1 cellular context compared by ENCODE assay signal in the genomic region with DNA sequence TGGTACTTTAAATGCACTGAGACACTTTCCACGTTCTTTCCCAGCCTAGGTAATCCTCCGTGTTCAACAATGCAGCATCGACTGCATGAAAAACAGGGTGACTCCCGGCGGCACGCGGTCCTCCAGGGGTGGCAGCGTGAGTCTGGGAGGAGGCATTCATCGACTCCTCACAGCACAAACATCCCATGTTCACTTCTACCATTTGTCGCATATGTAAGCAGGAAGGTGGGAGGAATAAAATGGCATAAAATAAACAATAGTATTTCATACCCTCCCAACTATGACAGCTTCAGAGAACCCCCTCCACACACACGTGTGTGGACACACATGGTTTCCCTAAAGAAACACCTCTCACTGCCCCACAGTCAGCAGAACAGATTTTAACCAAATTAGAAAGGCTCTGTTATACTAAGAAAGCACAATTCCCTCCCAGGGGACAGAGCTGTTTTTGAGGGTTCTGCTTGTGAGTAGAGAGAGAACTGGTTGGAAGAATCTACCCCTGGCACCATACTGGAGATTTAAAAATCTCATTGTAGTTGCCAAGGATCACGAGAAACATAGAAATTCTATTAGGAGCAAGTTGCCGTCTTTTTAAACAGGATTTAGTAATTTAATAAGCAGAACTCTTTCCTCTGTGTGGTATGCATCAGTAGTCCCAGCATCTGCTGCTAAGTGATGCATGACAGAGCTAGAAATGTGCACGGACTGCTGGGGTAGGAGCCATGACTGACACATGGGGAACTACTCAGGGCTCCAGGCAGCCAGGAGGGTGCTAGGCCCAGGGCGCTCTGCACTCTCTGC.
A peak's percentile ranks its signal among the peaks of the same experiment; 100 is the strongest.
TF ChIP-seq lines count a peak whose summit lies in the region.

No MANE protein-coding gene starts in this region.

TF ChIP-seq in GM12878, 131 proteins besides CTCF, POLR2A, EP300 and RAD21:
- TF ChIP-seq MEF2B (IDR thresholded peaks at IDR 0.05; ENCODE audit: partially characterized antibody, poor library complexity, severe bottlenecking) (peak; percentile 89), IRF4 (IDR thresholded peaks at IDR 0.05; ENCODE audit: low read depth, low read length) (0 out of 2 replicates have a peak, but pooled peaks have one; percentile 9), PML (IDR thresholded peaks at IDR 0.05; ENCODE audit: low read length) (0 out of 2 replicates have a peak, but pooled peaks have one; percentile 37), IKZF1 (conservative IDR thresholded peaks at IDR 0.05) (peak; percentile 56), HDGF (IDR thresholded peaks at IDR 0.05) (no peak), GATAD2B (conservative IDR thresholded peaks at IDR 0.05; ENCODE audit: low read depth) (no peak), NFIC (IDR thresholded peaks at IDR 0.05; ENCODE audit: low read depth, low read length) (peak; percentile 51), RUNX3 (IDR thresholded peaks at IDR 0.05; ENCODE audit: low read length) (peak; percentile 35), ZNF622 (IDR thresholded peaks at IDR 0.05) (no peak), PAX5 (IDR thresholded peaks at IDR 0.05; ENCODE audit: borderline replicate concordance, low read depth, low read length) (peak; percentile 97), BHLHE40 (IDR thresholded peaks at IDR 0.05; ENCODE audit: borderline replicate concordance in 1 of 2, low read depth in 2 of 2, low read length in 1 of 2) (peak; percentile 46 to 67; a peak in 3 of 4 replicates), MTA3 (IDR thresholded peaks at IDR 0.05; ENCODE audit: borderline replicate concordance, low read length) (0 out of 2 replicates have a peak, but pooled peaks have one; percentile 60), FOXK2 (IDR thresholded peaks at IDR 0.05) (no peak), ATF7 (IDR thresholded peaks at IDR 0.05; ENCODE audit: low read depth) (0 out of 2 replicates have a peak, but pooled peaks have one; percentile 18), POU2F2 (IDR thresholded peaks at IDR 0.05; ENCODE audit: borderline replicate concordance, low read depth, low read length) (no peak), ZNF24 (IDR thresholded peaks at IDR 0.05) (no peak), HDAC2 (IDR thresholded peaks at IDR 0.05) (no peak), YY1 (IDR thresholded peaks at IDR 0.05; ENCODE audit: low read depth, low read length) (peak; percentile 75), CREB1 (IDR thresholded peaks at IDR 0.05; ENCODE audit: low read depth) (no peak), HCFC1 (IDR thresholded peaks at IDR 0.05; ENCODE audit: low read length) (no peak), NFXL1 (IDR thresholded peaks at IDR 0.05; ENCODE audit: borderline replicate concordance) (no peak), SP1 (IDR thresholded peaks at IDR 0.05; ENCODE audit: low read depth, low read length) (peak; percentile 12), RFX5 (IDR thresholded peaks at IDR 0.05; ENCODE audit: low read depth, low read length) (no peak), EED (IDR thresholded peaks at IDR 0.05; ENCODE audit: low read depth) (0 out of 2 replicates have a peak, but pooled peaks have one; percentile 5), TCF7 (IDR thresholded peaks at IDR 0.05; ENCODE audit: borderline replicate concordance) (no peak), CBX5 (IDR thresholded peaks at IDR 0.05; ENCODE audit: low read depth) (peak; percentile 40; the same call in 1 of the 2 replicates), MYB (IDR thresholded peaks at IDR 0.05; ENCODE audit: borderline replicate concordance, low read depth, low read length) (no peak), IKZF2 (IDR thresholded peaks at IDR 0.05) (peak in 1 of 2 experiments; percentile 68; a peak in 3 of 4 replicates), NFYA (IDR thresholded peaks at IDR 0.05; ENCODE audit: borderline replicate concordance, low read depth, low read length) (no peak), BMI1 (IDR thresholded peaks at IDR 0.05; ENCODE audit: borderline replicate concordance) (no peak), SUZ12 (IDR thresholded peaks at IDR 0.05; ENCODE audit: unreplicated experiment) (no peak), PAX8 (IDR thresholded peaks at IDR 0.05) (no peak; the same call in 1 of the 2 replicates)
- TF ChIP-seq, protein P1, sequence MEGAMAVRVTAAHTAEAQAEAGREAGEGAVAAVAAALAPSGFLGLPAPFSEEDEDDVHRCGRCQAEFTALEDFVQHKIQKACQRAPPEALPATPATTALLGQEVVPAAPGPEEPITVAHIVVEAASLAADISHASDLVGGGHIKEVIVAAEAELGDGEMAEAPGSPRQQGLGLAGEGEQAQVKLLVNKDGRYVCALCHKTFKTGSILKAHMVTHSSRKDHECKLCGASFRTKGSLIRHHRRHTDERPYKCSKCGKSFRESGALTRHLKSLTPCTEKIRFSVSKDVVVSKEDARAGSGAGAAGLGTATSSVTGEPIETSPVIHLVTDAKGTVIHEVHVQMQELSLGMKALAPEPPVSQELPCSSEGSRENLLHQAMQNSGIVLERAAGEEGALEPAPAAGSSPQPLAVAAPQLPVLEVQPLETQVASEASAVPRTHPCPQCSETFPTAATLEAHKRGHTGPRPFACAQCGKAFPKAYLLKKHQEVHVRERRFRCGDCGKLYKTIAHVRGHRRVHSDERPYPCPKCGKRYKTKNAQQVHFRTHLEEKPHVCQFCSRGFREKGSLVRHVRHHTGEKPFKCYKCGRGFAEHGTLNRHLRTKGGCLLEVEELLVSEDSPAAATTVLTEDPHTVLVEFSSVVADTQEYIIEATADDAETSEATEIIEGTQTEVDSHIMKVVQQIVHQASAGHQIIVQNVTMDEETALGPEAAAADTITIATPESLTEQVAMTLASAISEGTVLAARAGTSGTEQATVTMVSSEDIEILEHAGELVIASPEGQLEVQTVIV (IDR thresholded peaks at IDR 0.05; ENCODE audit: borderline replicate concordance, partially characterized antibody) = no peak
- TF ChIP-seq, protein P2, sequence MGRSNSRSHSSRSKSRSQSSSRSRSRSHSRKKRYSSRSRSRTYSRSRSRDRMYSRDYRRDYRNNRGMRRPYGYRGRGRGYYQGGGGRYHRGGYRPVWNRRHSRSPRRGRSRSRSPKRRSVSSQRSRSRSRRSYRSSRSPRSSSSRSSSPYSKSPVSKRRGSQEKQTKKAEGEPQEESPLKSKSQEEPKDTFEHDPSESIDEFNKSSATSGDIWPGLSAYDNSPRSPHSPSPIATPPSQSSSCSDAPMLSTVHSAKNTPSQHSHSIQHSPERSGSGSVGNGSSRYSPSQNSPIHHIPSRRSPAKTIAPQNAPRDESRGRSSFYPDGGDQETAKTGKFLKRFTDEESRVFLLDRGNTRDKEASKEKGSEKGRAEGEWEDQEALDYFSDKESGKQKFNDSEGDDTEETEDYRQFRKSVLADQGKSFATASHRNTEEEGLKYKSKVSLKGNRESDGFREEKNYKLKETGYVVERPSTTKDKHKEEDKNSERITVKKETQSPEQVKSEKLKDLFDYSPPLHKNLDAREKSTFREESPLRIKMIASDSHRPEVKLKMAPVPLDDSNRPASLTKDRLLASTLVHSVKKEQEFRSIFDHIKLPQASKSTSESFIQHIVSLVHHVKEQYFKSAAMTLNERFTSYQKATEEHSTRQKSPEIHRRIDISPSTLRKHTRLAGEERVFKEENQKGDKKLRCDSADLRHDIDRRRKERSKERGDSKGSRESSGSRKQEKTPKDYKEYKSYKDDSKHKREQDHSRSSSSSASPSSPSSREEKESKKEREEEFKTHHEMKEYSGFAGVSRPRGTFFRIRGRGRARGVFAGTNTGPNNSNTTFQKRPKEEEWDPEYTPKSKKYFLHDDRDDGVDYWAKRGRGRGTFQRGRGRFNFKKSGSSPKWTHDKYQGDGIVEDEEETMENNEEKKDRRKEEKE (IDR thresholded peaks at IDR 0.05) = no peak
- TF ChIP-seq, protein P3, sequence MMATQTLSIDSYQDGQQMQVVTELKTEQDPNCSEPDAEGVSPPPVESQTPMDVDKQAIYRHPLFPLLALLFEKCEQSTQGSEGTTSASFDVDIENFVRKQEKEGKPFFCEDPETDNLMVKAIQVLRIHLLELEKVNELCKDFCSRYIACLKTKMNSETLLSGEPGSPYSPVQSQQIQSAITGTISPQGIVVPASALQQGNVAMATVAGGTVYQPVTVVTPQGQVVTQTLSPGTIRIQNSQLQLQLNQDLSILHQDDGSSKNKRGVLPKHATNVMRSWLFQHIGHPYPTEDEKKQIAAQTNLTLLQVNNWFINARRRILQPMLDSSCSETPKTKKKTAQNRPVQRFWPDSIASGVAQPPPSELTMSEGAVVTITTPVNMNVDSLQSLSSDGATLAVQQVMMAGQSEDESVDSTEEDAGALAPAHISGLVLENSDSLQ (IDR thresholded peaks at IDR 0.05) = peak; percentile 92
- TF ChIP-seq, protein P4, sequence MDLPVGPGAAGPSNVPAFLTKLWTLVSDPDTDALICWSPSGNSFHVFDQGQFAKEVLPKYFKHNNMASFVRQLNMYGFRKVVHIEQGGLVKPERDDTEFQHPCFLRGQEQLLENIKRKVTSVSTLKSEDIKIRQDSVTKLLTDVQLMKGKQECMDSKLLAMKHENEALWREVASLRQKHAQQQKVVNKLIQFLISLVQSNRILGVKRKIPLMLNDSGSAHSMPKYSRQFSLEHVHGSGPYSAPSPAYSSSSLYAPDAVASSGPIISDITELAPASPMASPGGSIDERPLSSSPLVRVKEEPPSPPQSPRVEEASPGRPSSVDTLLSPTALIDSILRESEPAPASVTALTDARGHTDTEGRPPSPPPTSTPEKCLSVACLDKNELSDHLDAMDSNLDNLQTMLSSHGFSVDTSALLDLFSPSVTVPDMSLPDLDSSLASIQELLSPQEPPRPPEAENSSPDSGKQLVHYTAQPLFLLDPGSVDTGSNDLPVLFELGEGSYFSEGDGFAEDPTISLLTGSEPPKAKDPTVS (IDR thresholded peaks at IDR 0.05; ENCODE audit: low read depth, low read length) = no peak
- TF ChIP-seq, protein P5, sequence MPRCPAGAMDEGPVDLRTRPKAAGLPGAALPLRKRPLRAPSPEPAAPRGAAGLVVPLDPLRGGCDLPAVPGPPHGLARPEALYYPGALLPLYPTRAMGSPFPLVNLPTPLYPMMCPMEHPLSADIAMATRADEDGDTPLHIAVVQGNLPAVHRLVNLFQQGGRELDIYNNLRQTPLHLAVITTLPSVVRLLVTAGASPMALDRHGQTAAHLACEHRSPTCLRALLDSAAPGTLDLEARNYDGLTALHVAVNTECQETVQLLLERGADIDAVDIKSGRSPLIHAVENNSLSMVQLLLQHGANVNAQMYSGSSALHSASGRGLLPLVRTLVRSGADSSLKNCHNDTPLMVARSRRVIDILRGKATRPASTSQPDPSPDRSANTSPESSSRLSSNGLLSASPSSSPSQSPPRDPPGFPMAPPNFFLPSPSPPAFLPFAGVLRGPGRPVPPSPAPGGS (IDR thresholded peaks at IDR 0.05; ENCODE audit: borderline replicate concordance, insufficient read depth, low read depth, low read length, poor library complexity, severe bottlenecking) = no peak
- TF ChIP-seq, protein P6, sequence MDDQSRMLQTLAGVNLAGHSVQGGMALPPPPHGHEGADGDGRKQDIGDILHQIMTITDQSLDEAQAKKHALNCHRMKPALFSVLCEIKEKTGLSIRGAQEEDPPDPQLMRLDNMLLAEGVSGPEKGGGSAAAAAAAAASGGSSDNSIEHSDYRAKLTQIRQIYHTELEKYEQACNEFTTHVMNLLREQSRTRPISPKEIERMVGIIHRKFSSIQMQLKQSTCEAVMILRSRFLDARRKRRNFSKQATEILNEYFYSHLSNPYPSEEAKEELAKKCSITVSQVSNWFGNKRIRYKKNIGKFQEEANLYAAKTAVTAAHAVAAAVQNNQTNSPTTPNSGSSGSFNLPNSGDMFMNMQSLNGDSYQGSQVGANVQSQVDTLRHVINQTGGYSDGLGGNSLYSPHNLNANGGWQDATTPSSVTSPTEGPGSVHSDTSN (IDR thresholded peaks at IDR 0.05; ENCODE audit: insufficient replicate concordance, low read depth, low read length) = peak; percentile 82
- TF ChIP-seq, protein P7, sequence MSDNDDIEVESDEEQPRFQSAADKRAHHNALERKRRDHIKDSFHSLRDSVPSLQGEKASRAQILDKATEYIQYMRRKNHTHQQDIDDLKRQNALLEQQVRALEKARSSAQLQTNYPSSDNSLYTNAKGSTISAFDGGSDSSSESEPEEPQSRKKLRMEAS (IDR thresholded peaks at IDR 0.05; ENCODE audit: low read depth, low read length) = no peak
